29 cellular contexts compared by ENCODE assay signal in the genomic region with DNA sequence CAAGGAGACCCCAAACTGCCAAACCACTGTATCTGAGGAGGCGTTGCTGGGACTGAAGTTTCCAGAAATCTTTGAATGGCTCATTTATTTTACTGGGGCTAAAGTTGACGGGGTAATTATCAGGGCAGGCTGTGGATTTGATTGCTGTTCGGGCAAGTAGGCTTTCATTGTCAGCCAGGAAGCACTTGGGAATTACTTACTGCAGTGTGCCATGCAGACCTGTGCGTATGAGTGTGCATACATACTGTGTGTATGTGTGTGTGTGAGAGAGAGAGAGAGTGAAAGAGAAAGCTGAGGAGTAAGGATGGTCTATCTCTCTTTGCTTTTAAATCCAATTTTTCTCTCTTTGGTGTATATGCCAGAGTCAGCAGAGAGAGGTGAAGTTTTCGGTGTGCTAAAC.
"Had no signal": no experiment of that assay in that cellular context is flagged by ENCODE, and none has a peak within 500 bp of the region (broad histone marks: within the 10 kb centered on the region; RNA-seq: fewer than 3 reads in every experiment).

No MANE protein-coding gene starts in this region.

- H3K36me3 ChIP-seq: breast epithelium, SJCRH30, WERI-Rb-1 had no signal

- H3K27me3 Mint-ChIP-seq: activated CD4-positive, alpha-beta memory T cell treated with anti-CD3 and anti-CD28 coated beads, Interleukin-2, amount 10 ng/mL, durations not matched to agents 7 days and 5 days; activated CD8-positive, alpha-beta memory T cell treated with anti-CD3 and anti-CD28 coated beads, Interleukin-2, amount 10 ng/mL, durations not matched to agents 7 days and 5 days; activated naive CD4-positive, alpha-beta T cell treated with anti-CD3 and anti-CD28 coated beads, Interleukin-2, amount 10 ng/mL, durations not matched to agents 7 days and 5 days; activated naive CD8-positive, alpha-beta T cell; activated naive CD8-positive, alpha-beta T cell treated with anti-CD3 and anti-CD28 coated beads, Interleukin-2, amount 50 U/mL, for 24 hours had no signal

- H3K9me3 ChIP-seq: SJCRH30 had no signal

- H3K27ac ChIP-seq: breast epithelium, SJCRH30, SK-N-MC, WERI-Rb-1 had no signal

- ATAC-seq: activated CD8-positive, alpha-beta memory T cell treated with anti-CD3 and anti-CD28 coated beads, Interleukin-2, amount 10 ng/mL, durations not matched to agents 7 days and 5 days; activated naive CD8-positive, alpha-beta T cell treated with anti-CD3 and anti-CD28 coated beads, Interleukin-2, amount 50 U/mL, for 24 hours; Panc1 had no signal

- H3K4me1 ChIP-seq: breast epithelium had no signal

- H3K27ac Mint-ChIP-seq: activated CD4-positive, alpha-beta memory T cell treated with anti-CD3 and anti-CD28 coated beads, Interleukin-2, amount 10 ng/mL, durations not matched to agents 7 days and 5 days; activated CD8-positive, alpha-beta memory T cell treated with anti-CD3 and anti-CD28 coated beads, Interleukin-2, amount 10 ng/mL, durations not matched to agents 7 days and 5 days; activated naive CD8-positive, alpha-beta T cell; activated naive CD8-positive, alpha-beta T cell treated with anti-CD3 and anti-CD28 coated beads, Interleukin-2, amount 50 U/mL, for 24 hours had no signal

- H3K4me3 Mint-ChIP-seq: activated CD4-positive, alpha-beta memory T cell treated with anti-CD3 and anti-CD28 coated beads, Interleukin-2, amount 10 ng/mL, durations not matched to agents 7 days and 5 days; activated CD8-positive, alpha-beta memory T cell treated with anti-CD3 and anti-CD28 coated beads, Interleukin-2, amount 10 ng/mL, durations not matched to agents 7 days and 5 days; activated naive CD4-positive, alpha-beta T cell treated with anti-CD3 and anti-CD28 coated beads, Interleukin-2, amount 10 ng/mL, durations not matched to agents 7 days and 5 days; activated naive CD8-positive, alpha-beta T cell; activated naive CD8-positive, alpha-beta T cell treated with anti-CD3 and anti-CD28 coated beads, Interleukin-2, amount 50 U/mL, for 24 hours had no signal

- H3K36me3 Mint-ChIP-seq: activated CD8-positive, alpha-beta memory T cell treated with anti-CD3 and anti-CD28 coated beads, Interleukin-2, amount 10 ng/mL, durations not matched to agents 7 days and 5 days; activated naive CD4-positive, alpha-beta T cell treated with anti-CD3 and anti-CD28 coated beads, Interleukin-2, amount 10 ng/mL, durations not matched to agents 7 days and 5 days had no signal

- H3K4me3 ChIP-seq: breast epithelium, SJCRH30, SK-N-MC had no signal

- H3K4me1 Mint-ChIP-seq: activated CD4-positive, alpha-beta memory T cell treated with anti-CD3 and anti-CD28 coated beads, Interleukin-2, amount 10 ng/mL, durations not matched to agents 7 days and 5 days; activated CD8-positive, alpha-beta memory T cell treated with anti-CD3 and anti-CD28 coated beads, Interleukin-2, amount 10 ng/mL, durations not matched to agents 7 days and 5 days; activated naive CD4-positive, alpha-beta T cell treated with anti-CD3 and anti-CD28 coated beads, Interleukin-2, amount 10 ng/mL, durations not matched to agents 7 days and 5 days; activated naive CD8-positive, alpha-beta T cell treated with anti-CD3 and anti-CD28 coated beads, Interleukin-2, amount 50 U/mL, for 24 hours had no signal

- DNase-seq: activated CD4-positive, alpha-beta memory T cell treated with anti-CD3 and anti-CD28 coated beads, Interleukin-2, amount 10 ng/mL, durations not matched to agents 7 days and 5 days; activated CD4-positive, alpha-beta T cell treated with anti-CD3 and anti-CD28 coated beads for 1 hour; activated CD4-positive, alpha-beta T cell treated with anti-CD3 and anti-CD28 coated beads for 48 hours; activated CD4-positive, CD25-positive, alpha-beta regulatory T cell; activated CD8-positive, alpha-beta memory T cell treated with anti-CD3 and anti-CD28 coated beads for 24 hours; activated CD8-positive, alpha-beta memory T cell treated with anti-CD3 and anti-CD28 coated beads, Interleukin-2, amount 10 ng/mL, durations not matched to agents 7 days and 5 days; activated CD8-positive, alpha-beta memory T cell treated with anti-CD3 and anti-CD28 coated beads, Interleukin-2, amount 50 U/mL, for 48 hours; activated effector memory CD4-positive, alpha-beta T cell treated with Interleukin-2 at 50 U/mL for 16 hours; activated naive CD4-positive, alpha-beta T cell treated with anti-CD3 and anti-CD28 coated beads, Interleukin-2, amount 10 ng/mL, durations not matched to agents 7 days and 5 days; activated naive CD8-positive, alpha-beta T cell treated with anti-CD3 and anti-CD28 coated beads, Interleukin-2, amount 50 U/mL, for 24 hours; activated T-cell treated with anti-CD3 and anti-CD28 coated beads, Interleukin-2, amount 50 U/mL, for 48 hours; anterior cingulate cortex; NCI-H1105; NCI-H1417 treated with DMSO at 0.1 percent for 48 hours; NCI-H187 treated with DMSO at 0.1 percent for 48 hours; NCI-H2081; NCI-H2171 treated with DMSO at 0.1 percent for 48 hours; NCI-H2227 treated with DMSO at 0.1 percent for 48 hours; NCI-H446; NCI-H510A treated with DMSO at 0.1 percent for 48 hours; NCI-H526 treated with DMSO at 0.1 percent for 48 hours; SHP77; SJCRH30; T1000; WERI-Rb-1 had no signal

- H3K27me3 ChIP-seq: breast epithelium, SJCRH30 had no signal
